8 cellular contexts compared by ENCODE assay signal in the genomic region with DNA sequence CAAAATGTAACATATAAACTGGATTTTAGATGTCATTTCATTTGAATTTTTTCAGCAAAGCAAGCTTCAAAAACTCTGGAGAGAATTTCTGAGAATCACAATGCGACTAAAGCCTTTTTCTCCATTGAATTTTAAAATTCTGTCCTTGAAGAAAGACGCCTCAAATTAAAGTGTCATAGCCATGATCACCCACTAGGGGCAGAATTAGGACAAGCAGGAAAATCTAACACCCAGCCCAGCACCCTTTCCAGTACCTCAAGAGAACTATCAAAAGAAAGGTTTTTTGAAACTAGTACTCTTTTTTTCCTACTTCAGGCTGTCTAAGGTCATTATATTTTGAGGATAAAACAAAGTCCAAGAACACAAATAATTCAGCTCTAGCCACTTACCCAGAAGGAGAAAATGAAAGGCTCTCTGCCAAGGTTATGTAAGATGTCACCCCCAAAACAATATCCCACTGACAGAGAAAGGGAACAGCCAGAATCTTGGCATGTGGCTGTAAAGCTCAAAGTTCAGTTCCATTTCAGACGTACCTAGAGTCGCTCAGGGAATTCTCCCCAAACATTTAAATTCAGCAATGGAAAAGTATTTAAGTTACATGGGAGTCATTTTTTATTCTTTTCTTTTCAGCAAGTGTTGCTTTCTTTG.
A peak's percentile ranks its signal among the peaks of the same experiment; 100 is the strongest.
DNase-seq lines count a peak whose midpoint lies in the region; ATAC-seq and TF ChIP-seq lines count a peak whose summit lies in the region.

No MANE protein-coding gene starts in this region.

- ATAC-seq in activated naive CD8-positive, alpha-beta T cell treated with anti-CD3 and anti-CD28 coated beads, Interleukin-2, amount 50 U/mL, for 24 hours, result no peak
- no peak for ATAC-seq in GM19023 (IDR thresholded peaks at IDR 0.05; ENCODE audit: unreplicated experiment)

- H3K9me3 ChIP-seq in OCI-LY7 (ENCODE audit: low read length), result no peaks in the 10 kb centered on the region

- no peak overlapping the region for H3K4me2 ChIP-seq in OCI-LY7 (ENCODE audit: low read length)

- H3K36me3 Mint-ChIP-seq in activated naive CD8-positive, alpha-beta T cell treated with anti-CD3 and anti-CD28 coated beads, Interleukin-2, amount 50 U/mL, for 24 hours (ENCODE audit: low read depth), result no peaks in the 10 kb centered on the region
- no peaks in the 10 kb centered on the region for H3K36me3 Mint-ChIP-seq in activated naive CD8-positive, alpha-beta T cell treated with anti-CD3 and anti-CD28 coated beads for 36 hours
- H3K36me3 Mint-ChIP-seq in nephron (ENCODE audit: low read depth), result no peaks in the 10 kb centered on the region

- BruUV-seq in OCI-LY7 (replicated peaks; lab: Mats Ljungman, UMichigan), result no TSS peak

- H2AFZ ChIP-seq in OCI-LY7 (ENCODE audit: low read length), result no peak overlapping the region

- H3K27me3 ChIP-seq in dorsolateral prefrontal cortex, result no peaks in the 10 kb centered on the region

- H3K27ac ChIP-seq in OCI-LY7 (ENCODE audit: low read depth, low read length, poor library complexity, severe bottlenecking), result no peak overlapping the region
- H3K27ac ChIP-seq in dorsolateral prefrontal cortex, result no peak overlapping the region

- POLR2A ChIA-PET in OCI-LY7 (lab: Charles Lee), result no interaction called here

- H3K27ac Mint-ChIP-seq in activated naive CD8-positive, alpha-beta T cell treated with anti-CD3 and anti-CD28 coated beads, Interleukin-2, amount 50 U/mL, for 24 hours, result no peak overlapping the region
- H3K27ac Mint-ChIP-seq in activated naive CD8-positive, alpha-beta T cell treated with anti-CD3 and anti-CD28 coated beads for 36 hours, result no peak overlapping the region
- peak overlapping the region in 1 of 3 experiments; percentile 61 for H3K27ac Mint-ChIP-seq in nephron

- DNase-seq in activated naive CD8-positive, alpha-beta T cell treated with anti-CD3 and anti-CD28 coated beads, Interleukin-2, amount 50 U/mL, for 24 hours, result peak; percentile 18
- DNase-seq in activated naive CD8-positive, alpha-beta T cell treated with anti-CD3 and anti-CD28 coated beads for 36 hours, result no peak
- DNase-seq in HCEC 1CT, result peak; percentile 42
- peak; percentile 35 for DNase-seq in OCI-LY7 (ENCODE audit: low spot score)
- no peak for DNase-seq in dorsolateral prefrontal cortex
- no peak for DNase-seq in activated CD4-positive, CD25-positive, alpha-beta regulatory T cell (lab: John Stamatoyannopoulos, UW)

- H4K20me1 ChIP-seq in OCI-LY7 (ENCODE audit: insufficient read depth, low read length), result no peaks in the 10 kb centered on the region

- no peaks in the 10 kb centered on the region for H3K4me1 Mint-ChIP-seq in activated naive CD8-positive, alpha-beta T cell treated with anti-CD3 and anti-CD28 coated beads, Interleukin-2, amount 50 U/mL, for 24 hours
- no peaks in the 10 kb centered on the region for H3K4me1 Mint-ChIP-seq in activated naive CD8-positive, alpha-beta T cell treated with anti-CD3 and anti-CD28 coated beads for 36 hours
- H3K4me1 Mint-ChIP-seq in nephron, result peaks cover 12% of the 10 kb centered on the region

- TF ChIP-seq CTCF in OCI-LY7 (conservative IDR thresholded peaks at IDR 0.05; ENCODE audit: low read length), result peak; percentile 85
- TF ChIP-seq CTCF in dorsolateral prefrontal cortex (IDR thresholded peaks at IDR 0.05 in 54 of 56, conservative IDR thresholded peaks at IDR 0.05 in 2 of 56; ENCODE audit: low read depth in 1 of 56, partially characterized antibody in 56 of 56), result peak; percentile 24 to 74 (median 61)
- peak; percentile 55 to 65 (median 59) for TF ChIP-seq CTCF in nephron (IDR thresholded peaks at IDR 0.05; ENCODE audit: unreplicated experiment in 3 of 3)

- peaks cover 13% of the 10 kb centered on the region for H3K27me3 Mint-ChIP-seq in activated naive CD8-positive, alpha-beta T cell treated with anti-CD3 and anti-CD28 coated beads, Interleukin-2, amount 50 U/mL, for 24 hours
- H3K27me3 Mint-ChIP-seq in activated naive CD8-positive, alpha-beta T cell treated with anti-CD3 and anti-CD28 coated beads for 36 hours, result peaks cover 19% of the 10 kb centered on the region
- no peaks in the 10 kb centered on the region for H3K27me3 Mint-ChIP-seq in nephron (ENCODE audit: low read depth)

- no peak overlapping the region for H3K4me3 Mint-ChIP-seq in activated naive CD8-positive, alpha-beta T cell treated with anti-CD3 and anti-CD28 coated beads, Interleukin-2, amount 50 U/mL, for 24 hours
- H3K4me3 Mint-ChIP-seq in activated naive CD8-positive, alpha-beta T cell treated with anti-CD3 and anti-CD28 coated beads for 36 hours, result no peak overlapping the region
- H3K4me3 Mint-ChIP-seq in nephron, result no peak overlapping the region

- H3K4me3 ChIP-seq in OCI-LY7 (ENCODE audit: low read depth, low read length, poor library complexity, severe bottlenecking) (no peak overlapping the region), dorsolateral prefrontal cortex (no peak overlapping the region)

- no peaks in the 10 kb centered on the region for H3K79me2 ChIP-seq in OCI-LY7 (ENCODE audit: insufficient read depth, low read depth, low read length)

- H3K4me1 ChIP-seq in OCI-LY7 (ENCODE audit: insufficient read depth, low read length, poor library complexity, severe bottlenecking), result no peaks in the 10 kb centered on the region

- CTCF ChIA-PET in OCI-LY7 (lab: Charles Lee; ENCODE audit: unreplicated experiment), result no interaction called here

- H3K9me2 ChIP-seq in OCI-LY7 (ENCODE audit: insufficient read depth, low read length), result no peaks in the 10 kb centered on the region

- peaks cover 5% of the 10 kb centered on the region for H3K9me3 Mint-ChIP-seq in activated naive CD8-positive, alpha-beta T cell treated with anti-CD3 and anti-CD28 coated beads, Interleukin-2, amount 50 U/mL, for 24 hours
- H3K9me3 Mint-ChIP-seq in activated naive CD8-positive, alpha-beta T cell treated with anti-CD3 and anti-CD28 coated beads for 36 hours, result no peaks in the 10 kb centered on the region
- peaks cover 7% of the 10 kb centered on the region for H3K9me3 Mint-ChIP-seq in nephron

- no peaks in the 10 kb centered on the region for H3K36me3 ChIP-seq in OCI-LY7 (ENCODE audit: insufficient read depth, low read length)

- intact Hi-C loops in OCI-LY7 (cut with micrococcal nuclease; ENCODE audit: unreplicated experiment), result no loop called here
- intact Hi-C loops in dorsolateral prefrontal cortex (cut with DNase I), result no loop called here

Comparison
In these comparisons a context has a peak if more than half of its experiments do, and no peak if none do; other contexts are left out.
1. DNase-seq: peak in activated naive CD8-positive, alpha-beta T cell treated with anti-CD3 and anti-CD28 coated beads, Interleukin-2, amount 50 U/mL, for 24 hours (single experiment), HCEC 1CT (single experiment) and OCI-LY7 (single experiment); none in activated naive CD8-positive, alpha-beta T cell treated with anti-CD3 and anti-CD28 coated beads for 36 hours (single experiment), dorsolateral prefrontal cortex (0 of 10) and activated CD4-positive, CD25-positive, alpha-beta regulatory T cell (0 of 4).
2. Peak in every context shown above with its lines, with median percentiles within 50 percentile points of each other: CTCF ChIP-seq.